ENCODE assay signal across 8 cellular contexts in the genomic region with DNA sequence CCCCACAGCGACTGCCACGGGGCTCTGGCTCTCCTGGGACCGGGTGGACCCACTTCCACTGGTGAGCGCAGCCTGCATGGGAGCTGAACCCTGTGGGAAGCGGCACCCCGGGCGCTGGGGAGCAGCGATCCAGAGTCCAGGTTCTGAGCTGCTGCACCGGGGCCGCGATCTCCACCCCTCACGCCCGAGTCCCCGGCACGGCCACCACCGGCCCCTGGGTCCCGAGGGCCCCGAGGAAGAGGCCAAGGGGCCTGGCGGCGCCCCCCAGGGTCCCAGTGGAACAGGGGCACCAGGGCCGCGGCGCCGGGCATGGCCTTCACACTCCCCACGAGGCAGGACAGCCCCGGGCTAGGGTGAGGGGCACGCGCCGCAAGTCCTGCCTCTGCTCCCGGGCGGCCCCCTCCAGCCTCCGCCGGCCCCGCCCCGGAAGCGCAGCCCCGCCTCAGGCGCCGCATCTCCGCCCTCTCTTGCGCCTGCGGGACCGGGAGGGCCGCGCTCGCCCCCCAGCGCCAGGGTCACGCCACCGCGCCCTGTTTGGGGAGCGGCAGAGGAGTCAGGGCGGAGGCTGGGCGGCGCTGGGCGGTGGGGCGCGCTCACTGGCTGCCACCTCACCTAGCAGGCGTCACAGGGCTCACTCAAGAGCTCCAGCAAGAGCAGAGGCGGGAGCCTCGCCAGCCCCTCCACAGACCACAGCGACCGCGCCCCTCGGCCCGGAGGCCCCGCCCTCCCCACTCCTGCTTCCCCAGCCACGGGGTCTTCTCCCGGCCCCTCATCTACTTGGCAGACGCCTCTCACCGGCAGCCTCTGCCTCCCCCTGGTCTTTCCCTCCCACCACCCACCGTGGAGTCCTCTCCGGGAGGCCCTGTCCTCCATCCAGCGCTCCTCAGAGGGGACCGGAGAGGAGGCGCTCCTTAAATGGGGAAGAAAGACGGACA. TPM values are rescaled to one million over a fixed set of nuclear protein-coding genes. Genes with fewer than 3 reads are reported as not detected.
A peak's percentile ranks its signal among the peaks of the same experiment; 100 is the strongest.
DNase-seq lines count a peak whose midpoint lies in the region; ATAC-seq, FAIRE-seq and TF ChIP-seq lines count a peak whose summit lies in the region.

No MANE protein-coding gene starts in this region.

- peak; percentile 85 for ATAC-seq in HG02970 (IDR thresholded peaks at IDR 0.05; ENCODE audit: low FRiP score, unreplicated experiment)
- peak; percentile 99 for ATAC-seq in activated CD8-positive, alpha-beta memory T cell treated with anti-CD3 and anti-CD28 coated beads, Interleukin-2, amount 10 ng/mL, durations not matched to agents 7 days and 5 days

- WGBS in endodermal cell (ENCODE audit: insufficient coverage in 1 of 2, insufficient read length in 1 of 2), 2 experiments, result 15 to 34% methylated on average over 17 to 76 of the region's 76 CpGs
- WGBS in mesodermal cell (ENCODE audit: insufficient coverage in 2 of 2), 2 experiments, result 10 to 12% methylated on average over 56 to 62 of the region's 76 CpGs

- FAIRE-seq in GM18507 (lab: Jason Lieb, UNC), result peak; percentile 83
- FAIRE-seq in urothelium cell line (lab: Jason Lieb, UNC), result no peak

- no peaks in the 10 kb centered on the region for H3K4me1 ChIP-seq in endodermal cell (ENCODE audit: control insufficient read depth, insufficient read depth, low read length)
- H3K4me1 ChIP-seq in mesodermal cell (ENCODE audit: control insufficient read depth, insufficient read depth, low read length, poor library complexity, severe bottlenecking), result peaks cover 4% of the 10 kb centered on the region

- TF ChIP-seq CTCF in endodermal cell (conservative IDR thresholded peaks at IDR 0.05), result peak; percentile 78

- no peaks in the 10 kb centered on the region for H3K9me3 Mint-ChIP-seq in activated CD8-positive, alpha-beta memory T cell treated with anti-CD3 and anti-CD28 coated beads, Interleukin-2, amount 10 ng/mL, durations not matched to agents 7 days and 5 days (ENCODE audit: low read depth)
- H3K9me3 Mint-ChIP-seq in endodermal cell, result no peaks in the 10 kb centered on the region

- H3K4me1 Mint-ChIP-seq in activated CD8-positive, alpha-beta memory T cell treated with anti-CD3 and anti-CD28 coated beads, Interleukin-2, amount 10 ng/mL, durations not matched to agents 7 days and 5 days, result peaks cover 24% of the 10 kb centered on the region
- peaks cover 2% of the 10 kb centered on the region for H3K4me1 Mint-ChIP-seq in endodermal cell

- peak overlapping the region; percentile 69 for H3K27ac Mint-ChIP-seq in activated CD8-positive, alpha-beta memory T cell treated with anti-CD3 and anti-CD28 coated beads, Interleukin-2, amount 10 ng/mL, durations not matched to agents 7 days and 5 days
- peak overlapping the region; percentile 79 for H3K27ac Mint-ChIP-seq in endodermal cell

- peak overlapping the region; percentile 38 for H3K27ac ChIP-seq in endodermal cell (ENCODE audit: low read depth, low read length)
- H3K27ac ChIP-seq in mesodermal cell (ENCODE audit: low read depth, low read length, severe bottlenecking), result peak overlapping the region; percentile 55

- peak; percentile 85 for DNase-seq in GM18507 (ENCODE audit: extremely low spot score, insufficient read length, low read depth)
- DNase-seq in NCI-H2227 treated with DMSO at 0.1 percent for 48 hours (lab: John Stamatoyannopoulos, UW), result peak; percentile 77
- peak; percentile 94 for DNase-seq in activated CD8-positive, alpha-beta memory T cell treated with anti-CD3 and anti-CD28 coated beads, Interleukin-2, amount 10 ng/mL, durations not matched to agents 7 days and 5 days
- peak; percentile 98 for DNase-seq in endodermal cell
- peak; percentile 76 for DNase-seq in stimulated activated CD8-positive, alpha-beta memory T cell treated with anti-CD3 and anti-CD28 coated beads, Interleukin-15, amount 100 ng/mL, for 24 hours (ENCODE audit: low read depth)
- no peak for DNase-seq in urothelium cell line (ENCODE audit: low spot score)

- CTCF ChIA-PET in activated CD8-positive, alpha-beta memory T cell treated with anti-CD3 and anti-CD28 coated beads, Interleukin-2, amount 10 ng/mL, durations not matched to agents 7 days and 5 days (lab: Charles Lee), result interaction anchor here (0.6 to 2.9 kb wide), 11 partner anchors 12 to 300 kb away, joined by 3 to 10 read pairs (median 4); partner anchors contain the start of gene ATG4B

- H3K4me3 ChIP-seq in endodermal cell (ENCODE audit: low read length) (peak overlapping the region; percentile 75), mesodermal cell (ENCODE audit: extremely low read depth, insufficient read depth, low read length, poor library complexity, severe bottlenecking) (peak overlapping the region; percentile 37)

- H3K27me3 Mint-ChIP-seq in activated CD8-positive, alpha-beta memory T cell treated with anti-CD3 and anti-CD28 coated beads, Interleukin-2, amount 10 ng/mL, durations not matched to agents 7 days and 5 days, result no peaks in the 10 kb centered on the region
- no peaks in the 10 kb centered on the region for H3K27me3 Mint-ChIP-seq in endodermal cell (ENCODE audit: insufficient read depth)

- peak overlapping the region; percentile 45 for H3K4me3 Mint-ChIP-seq in activated CD8-positive, alpha-beta memory T cell treated with anti-CD3 and anti-CD28 coated beads, Interleukin-2, amount 10 ng/mL, durations not matched to agents 7 days and 5 days
- peak overlapping the region; percentile 58 for H3K4me3 Mint-ChIP-seq in endodermal cell

- H3K9me3 ChIP-seq in endodermal cell (ENCODE audit: control insufficient read depth, low read length), result no peaks in the 10 kb centered on the region
- no peaks in the 10 kb centered on the region for H3K9me3 ChIP-seq in mesodermal cell (ENCODE audit: control insufficient read depth, low read length)

- H3K36me3 ChIP-seq in endodermal cell (ENCODE audit: control insufficient read depth, insufficient read depth, low read length), result peaks cover 12% of the 10 kb centered on the region
- H3K36me3 ChIP-seq in mesodermal cell (ENCODE audit: control insufficient read depth, insufficient read depth, low read length), result peaks cover 37% of the 10 kb centered on the region

- H3K36me3 Mint-ChIP-seq in activated CD8-positive, alpha-beta memory T cell treated with anti-CD3 and anti-CD28 coated beads, Interleukin-2, amount 10 ng/mL, durations not matched to agents 7 days and 5 days, result peaks cover 4% of the 10 kb centered on the region
- H3K36me3 Mint-ChIP-seq in endodermal cell (ENCODE audit: low read depth), result peaks cover 2% of the 10 kb centered on the region

- H3K9ac ChIP-seq in endodermal cell (ENCODE audit: extremely low read depth, low read length, poor library complexity, severe bottlenecking), result peak overlapping the region; percentile 66

- no peaks in the 10 kb centered on the region for H3K27me3 ChIP-seq in endodermal cell (ENCODE audit: control insufficient read depth, insufficient read depth, low read length, poor library complexity, severe bottlenecking)

RNA-seq across cellular contexts. Expression of gene THAP4, which starts 26.8 kb away (rescaled TPM):
- total RNA-seq in activated CD8-positive, alpha-beta memory T cell treated with anti-CD3 and anti-CD28 coated beads, Interleukin-2, amount 10 ng/mL, durations not matched to agents 7 days and 5 days, result 10 to 100 TPM; 38.1 to 39.3 TPM
- total RNA-seq in endodermal cell, result 10 to 100 TPM; 54.6 to 66.1 TPM
- 40.7 TPM for polyA plus RNA-seq in endodermal cell (2013, experiment 1 of 2)
- polyA plus RNA-seq in endodermal cell (2013, experiment 2 of 2), result 36.6 TPM
- 50.7 TPM for polyA plus RNA-seq in mesodermal cell (2013, experiment 1 of 2)
- 38.2 TPM for polyA plus RNA-seq in mesodermal cell (2013, experiment 2 of 2)

RNA-seq across cellular contexts. Expression of gene ATG4B, which starts 27.4 kb away (rescaled TPM):
- total RNA-seq in activated CD8-positive, alpha-beta memory T cell treated with anti-CD3 and anti-CD28 coated beads, Interleukin-2, amount 10 ng/mL, durations not matched to agents 7 days and 5 days, result 10 to 100 TPM; 91.4 to 95.3 TPM
- 100 to 1,000 TPM; 126 to 166 TPM for total RNA-seq in endodermal cell
- polyA plus RNA-seq in endodermal cell (2013, experiment 1 of 2), result 113 TPM
- 98.7 TPM for polyA plus RNA-seq in endodermal cell (2013, experiment 2 of 2)
- polyA plus RNA-seq in mesodermal cell (2013, experiment 1 of 2), result 98.7 TPM
- 76.3 TPM for polyA plus RNA-seq in mesodermal cell (2013, experiment 2 of 2)

RNA-seq across cellular contexts. Expression of gene BOK, which starts 51.6 kb away (rescaled TPM):
- total RNA-seq in activated CD8-positive, alpha-beta memory T cell treated with anti-CD3 and anti-CD28 coated beads, Interleukin-2, amount 10 ng/mL, durations not matched to agents 7 days and 5 days, result not detected
- 10 to 100 TPM; 23.4 to 24.5 TPM for total RNA-seq in endodermal cell
- polyA plus RNA-seq in endodermal cell (2013, experiment 1 of 2), result 14.1 TPM
- 13.7 TPM for polyA plus RNA-seq in endodermal cell (2013, experiment 2 of 2)
- 33.0 TPM for polyA plus RNA-seq in mesodermal cell (2013, experiment 1 of 2)
- 28.9 TPM for polyA plus RNA-seq in mesodermal cell (2013, experiment 2 of 2)

Comparison
In these comparisons a context has a peak if more than half of its experiments do, and no peak if none do; other contexts are left out.
1. RNA of gene BOK, which starts 51.6 kb away (total RNA-seq): 23.4 to 24.5 TPM in endodermal cell; not detected in activated CD8-positive, alpha-beta memory T cell treated with anti-CD3 and anti-CD28 coated beads, Interleukin-2, amount 10 ng/mL, durations not matched to agents 7 days and 5 days; every median in the first group is over 10 times any median in the second.